8 cellular contexts compared by ENCODE assay signal in genomic region chr18:9951022-9951859, GRCh38. TPM values are rescaled to one million over a fixed set of nuclear protein-coding genes. Genes with fewer than 3 reads are reported as not detected.
DNase-seq lines count a peak whose midpoint lies in the region; ATAC-seq and TF ChIP-seq lines count a peak whose summit lies in the region.

No MANE protein-coding gene starts in this region.

- peaks cover 44% of the 10 kb centered on the region for H3K36me3 Mint-ChIP-seq in activated CD8-positive, alpha-beta T cell treated with anti-CD3 and anti-CD28 coated beads for 36 hours (ENCODE audit: low read depth)
- H3K36me3 Mint-ChIP-seq in activated T-cell treated with anti-CD3 and anti-CD28 coated beads, Interleukin-2, amount 50 U/mL, for 24 hours (ENCODE audit: low read depth), result peaks cover 94% of the 10 kb centered on the region

- H3K27me3 ChIP-seq in heart left ventricle, result no peaks in the 10 kb centered on the region

- no peak overlapping the region for H3K4me3 Mint-ChIP-seq in activated CD8-positive, alpha-beta T cell treated with anti-CD3 and anti-CD28 coated beads for 36 hours
- H3K4me3 Mint-ChIP-seq in activated T-cell treated with anti-CD3 and anti-CD28 coated beads, Interleukin-2, amount 50 U/mL, for 24 hours, result no peak overlapping the region

- H3K4me3 ChIP-seq in NB4 (ENCODE audit: low read depth, low read length), result no peak overlapping the region
- H3K4me3 ChIP-seq in heart left ventricle, result no peak overlapping the region

- H3K36me3 ChIP-seq in heart left ventricle, result peaks cover 0 to 98% (median 89%) of the 10 kb centered on the region in 9 donors

- ATAC-seq in activated CD8-positive, alpha-beta T cell treated with anti-CD3 and anti-CD28 coated beads for 36 hours, result peak; percentile 71
- ATAC-seq in heart left ventricle (peak; percentile 66 to 77 (median 74)), sciatic nerve (peak; percentile 72)

- no peak overlapping the region for H3K27ac ChIP-seq in heart left ventricle

- POLR2A ChIA-PET in activated CD8-positive, alpha-beta T cell treated with anti-CD3 and anti-CD28 coated beads for 36 hours (lab: Charles Lee), result no interaction called here

- no peak overlapping the region for H3K27ac Mint-ChIP-seq in activated CD8-positive, alpha-beta T cell treated with anti-CD3 and anti-CD28 coated beads for 36 hours
- no peak overlapping the region for H3K27ac Mint-ChIP-seq in activated T-cell treated with anti-CD3 and anti-CD28 coated beads, Interleukin-2, amount 50 U/mL, for 24 hours

- 68 to 75% (median 72%) methylated on average over 9 of the region's 9 CpGs for WGBS in heart left ventricle, 4 donors

- peak; percentile 68 for TF ChIP-seq CTCF in NB4 (IDR thresholded peaks at IDR 0.05; ENCODE audit: low read depth, low read length)
- TF ChIP-seq CTCF in activated CD8-positive, alpha-beta T cell treated with anti-CD3 and anti-CD28 coated beads for 36 hours (IDR thresholded peaks at IDR 0.05), result peak; percentile 39
- TF ChIP-seq CTCF in heart left ventricle (IDR thresholded peaks at IDR 0.05), result peak; percentile 36 to 68 (median 58)

- H3K9me3 Mint-ChIP-seq in activated CD8-positive, alpha-beta T cell treated with anti-CD3 and anti-CD28 coated beads for 36 hours, result no peaks in the 10 kb centered on the region
- H3K9me3 Mint-ChIP-seq in activated T-cell treated with anti-CD3 and anti-CD28 coated beads, Interleukin-2, amount 50 U/mL, for 24 hours, result no peaks in the 10 kb centered on the region

- peak; percentile 8 for DNase-seq in stimulated activated CD4-positive, alpha-beta T cell treated with anti-CD3 and anti-CD28 coated beads, Interleukin-1b, Interleukin-23, amount 100 ng/mL, for 48 hours
- DNase-seq in stimulated activated CD4-positive, alpha-beta T cell treated with anti-CD3 and anti-CD28 coated beads, Interleukin-4, amount 100 ng/mL, for 4 hours, result no peak
- peak; percentile 77 for DNase-seq in NB4 (ENCODE audit: low read depth)
- peak; percentile 38 for DNase-seq in activated CD8-positive, alpha-beta T cell treated with anti-CD3 and anti-CD28 coated beads for 36 hours
- DNase-seq in heart left ventricle, result no peak
- DNase-seq in sciatic nerve (ENCODE audit: low spot score), result no peak
- no peak for DNase-seq in T-helper 9 cell
- DNase-seq in activated T-cell treated with anti-CD3 and anti-CD28 coated beads, Interleukin-2, amount 50 U/mL, for 24 hours, result no peak

- peaks cover 0 to 24% (median 0%) of the 10 kb centered on the region in 12 donors for H3K4me1 ChIP-seq in heart left ventricle

- H3K4me1 Mint-ChIP-seq in activated CD8-positive, alpha-beta T cell treated with anti-CD3 and anti-CD28 coated beads for 36 hours (ENCODE audit: low read depth), result peaks cover 14% of the 10 kb centered on the region
- peaks cover 21% of the 10 kb centered on the region for H3K4me1 Mint-ChIP-seq in activated T-cell treated with anti-CD3 and anti-CD28 coated beads, Interleukin-2, amount 50 U/mL, for 24 hours (ENCODE audit: low read depth)

- no peaks in the 10 kb centered on the region for H3K27me3 Mint-ChIP-seq in activated CD8-positive, alpha-beta T cell treated with anti-CD3 and anti-CD28 coated beads for 36 hours
- H3K27me3 Mint-ChIP-seq in activated T-cell treated with anti-CD3 and anti-CD28 coated beads, Interleukin-2, amount 50 U/mL, for 24 hours, result no peaks in the 10 kb centered on the region

- CTCF ChIA-PET in activated CD8-positive, alpha-beta T cell treated with anti-CD3 and anti-CD28 coated beads for 36 hours (lab: Charles Lee), result interaction anchor here (0.8 to 3.0 kb wide), 6 partner anchors 9 to 540 kb away, joined by 3 to 12 read pairs (median 6); no protein-coding TSS in a partner anchor

- intact Hi-C loops in activated CD8-positive, alpha-beta T cell treated with anti-CD3 and anti-CD28 coated beads for 36 hours (cut with micrococcal nuclease), result no loop called here
- intact Hi-C loops in heart left ventricle (cut with DNase I) (loop anchor here in 7 of 10 donors (5.0 to 10.0 kb wide), 6 partner anchors 139 to 376 kb away; partner anchors contain the start of gene RAB31 (in 1 of the 7)), sciatic nerve (cut with DNase I) (no loop called here)

- no peak for TF ChIP-seq POLR2A in NB4 (IDR thresholded peaks at IDR 0.05; ENCODE audit: extremely low read depth, insufficient read length)
- TF ChIP-seq POLR2A in heart left ventricle (IDR thresholded peaks at IDR 0.05), result no peak

- no peaks in the 10 kb centered on the region for H3K9me3 ChIP-seq in heart left ventricle

RNA-seq across cellular contexts. Expression of gene VAPA, which starts 37.4 kb away (rescaled TPM):
- 100 to 1,000 TPM; 146 to 152 TPM for total RNA-seq in activated CD8-positive, alpha-beta T cell treated with anti-CD3 and anti-CD28 coated beads for 36 hours
- 100 to 1,000 TPM; 186 to 289 (median 219) TPM for total RNA-seq in heart left ventricle
- polyA plus RNA-seq in heart left ventricle, result 100 to 1,000 TPM; 107 to 186 TPM
- 184 TPM for total RNA-seq in sciatic nerve

Comparison
In these comparisons a context has a peak if more than half of its experiments do, and no peak if none do; other contexts are left out.
1. DNase-seq: peak in stimulated activated CD4-positive, alpha-beta T cell treated with anti-CD3 and anti-CD28 coated beads, Interleukin-1b, Interleukin-23, amount 100 ng/mL, for 48 hours (single experiment), NB4 (single experiment) and activated CD8-positive, alpha-beta T cell treated with anti-CD3 and anti-CD28 coated beads for 36 hours (single experiment); none in stimulated activated CD4-positive, alpha-beta T cell treated with anti-CD3 and anti-CD28 coated beads, Interleukin-4, amount 100 ng/mL, for 4 hours (0 of 2), heart left ventricle (0 of 5), sciatic nerve (single experiment), T-helper 9 cell (single experiment) and activated T-cell treated with anti-CD3 and anti-CD28 coated beads, Interleukin-2, amount 50 U/mL, for 24 hours (single experiment).
2. intact Hi-C loops: an anchor here in heart left ventricle (5.0 to 10.0 kb wide); none called in activated CD8-positive, alpha-beta T cell treated with anti-CD3 and anti-CD28 coated beads for 36 hours and sciatic nerve.
3. Peak in every context shown above with its lines, with median percentiles within 50 percentile points of each other: CTCF ChIP-seq and ATAC-seq.